In the genomic region with DNA sequence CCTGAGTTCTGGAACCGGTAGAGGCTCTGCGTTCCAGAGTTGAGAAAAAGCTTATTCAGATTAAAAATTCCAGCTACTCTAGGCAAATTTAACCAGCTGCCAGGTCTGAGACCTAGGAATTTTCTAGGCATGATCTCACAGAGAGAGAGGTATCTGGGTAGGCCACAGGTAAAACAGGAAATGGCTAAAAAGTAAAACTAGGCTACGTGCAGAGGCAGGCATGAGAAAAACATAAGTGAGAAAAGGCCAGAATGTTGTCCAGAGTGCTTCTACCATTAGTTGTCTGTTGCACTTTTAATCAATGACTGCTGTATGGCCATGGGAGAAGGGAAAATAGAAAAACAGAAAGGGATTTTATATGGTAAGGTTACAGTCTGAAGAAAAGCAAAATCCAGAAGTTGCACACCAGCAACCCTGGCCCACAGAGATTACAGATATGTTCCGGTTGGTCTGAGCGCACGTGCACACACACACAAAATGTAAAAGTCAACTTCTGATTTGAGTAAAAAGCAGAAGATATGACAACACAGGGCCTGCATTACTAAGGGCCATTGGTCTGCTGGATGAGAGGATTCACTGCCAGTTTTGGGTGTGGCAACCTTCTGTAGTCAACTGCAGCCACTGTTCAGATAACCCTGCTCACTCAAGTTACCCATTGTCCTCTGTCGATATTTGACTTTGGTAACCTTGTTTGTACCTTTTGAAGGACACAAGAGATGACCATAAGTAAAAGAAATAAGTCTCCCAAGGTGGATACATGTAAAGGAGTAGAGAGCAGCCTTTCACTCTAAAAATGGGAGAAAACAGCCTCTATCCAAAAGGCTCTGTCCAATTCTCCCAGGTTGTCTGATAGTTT, we compare ENCODE assay signal across 15 cellular contexts.
A peak's percentile ranks its signal among the peaks of the same experiment; 100 is the strongest.
DNase-seq lines count a peak whose midpoint lies in the region; ATAC-seq and TF ChIP-seq lines count a peak whose summit lies in the region.
"Had no signal": no experiment of that assay in that cellular context is flagged by ENCODE, and none has a peak within 500 bp of the region (broad histone marks: within the 10 kb centered on the region; RNA-seq: fewer than 3 reads in every experiment).

No MANE protein-coding gene starts in this region.

- WGBS in adrenal gland, 4 donors, result 77 to 86% (median 84%) methylated on average over 7 of the region's 7 CpGs

- TF ChIP-seq CTCF in OCI-LY3 (IDR thresholded peaks at IDR 0.05; ENCODE audit: low read depth, low read length), result no peak
- no peak for TF ChIP-seq CTCF in adrenal gland (IDR thresholded peaks at IDR 0.05)

- H3K27ac ChIP-seq in OCI-LY3 (ENCODE audit: low read length) (peak overlapping the region; percentile 94), adrenal gland (no peak overlapping the region)
- H3K27ac ChIP-seq: suprapubic skin, WERI-Rb-1 had no signal

- peak overlapping the region; percentile 89 for H3K4me2 ChIP-seq in OCI-LY3 (ENCODE audit: low read length)

- H3K9me3 ChIP-seq in OCI-LY3 (ENCODE audit: insufficient read depth, low read length), result no peaks in the 10 kb centered on the region
- H3K9me3 ChIP-seq in adrenal gland (replicated peaks in 1 of 3), result no peaks in the 10 kb centered on the region
- H3K9me3 ChIP-seq: BE2C, MG63, suprapubic skin had no signal

- intact Hi-C loops in adrenal gland (cut with DNase I), result no loop called here

- H4K20me1 ChIP-seq in OCI-LY3 (ENCODE audit: insufficient read depth, low read length), result no peaks in the 10 kb centered on the region

- peaks cover 49% of the 10 kb centered on the region for H3K4me1 ChIP-seq in OCI-LY3 (ENCODE audit: low read length)
- H3K4me1 ChIP-seq in adrenal gland (replicated peaks in 1 of 2), result no peaks in the 10 kb centered on the region
- H3K4me1 ChIP-seq: BE2C, suprapubic skin had no signal

- no peaks in the 10 kb centered on the region for H3K36me3 ChIP-seq in OCI-LY3 (replicated peaks; ENCODE audit: low read depth, low read length)
- H3K36me3 ChIP-seq in adrenal gland (replicated peaks in 1 of 2), result no peaks in the 10 kb centered on the region
- H3K36me3 ChIP-seq: BE2C, MG63, suprapubic skin, WERI-Rb-1 had no signal

- TF ChIP-seq POLR2A in adrenal gland (IDR thresholded peaks at IDR 0.05), result no peak

- peak overlapping the region; percentile 58 for H3K9ac ChIP-seq in OCI-LY3 (ENCODE audit: low read length)

- no peak overlapping the region; the same call in 1 of the 2 replicates for H2AFZ ChIP-seq in OCI-LY3 (ENCODE audit: low read depth, low read length)

- H3K4me3 ChIP-seq in OCI-LY3 (ENCODE audit: low read length) (peak overlapping the region; percentile 55), adrenal gland (no peak overlapping the region)
- H3K4me3 ChIP-seq: MG63, suprapubic skin had no signal

- DNase-seq in adrenal gland, result no peak
- DNase-seq in glomerular visceral epithelial cell (ENCODE audit: extremely low spot score), result no peak
- no peak for DNase-seq in NCI-H510A treated with DMSO at 0.1 percent for 48 hours (lab: John Stamatoyannopoulos, UW)
- no peak for DNase-seq in globus pallidus (ENCODE audit: low spot score)
- DNase-seq: activated T-cell treated with anti-CD3 and anti-CD28 coated beads, Interleukin-2, amount 50 U/mL, for 4 hours; BE2C; MG63; NCI-H446 treated with DMSO at 0.1 percent for 48 hours; WERI-Rb-1 had no signal

- H3K27me3 ChIP-seq in OCI-LY3 (ENCODE audit: low read depth, low read length) (no peaks in the 10 kb centered on the region), adrenal gland (no peaks in the 10 kb centered on the region)
- H3K27me3 ChIP-seq: BE2C, MG63, suprapubic skin had no signal

- ATAC-seq in GM18858 (IDR thresholded peaks at IDR 0.05; ENCODE audit: unreplicated experiment) (peak; percentile 56), GM21528 (IDR thresholded peaks at IDR 0.05; ENCODE audit: low FRiP score, unreplicated experiment) (peak; percentile 76), HG03045 (IDR thresholded peaks at IDR 0.05; ENCODE audit: unreplicated experiment) (peak; percentile 63)
- ATAC-seq: activated T-cell treated with anti-CD3 and anti-CD28 coated beads, Interleukin-2, amount 50 U/mL, for 4 hours; Right ventricle myocardium inferior had no signal

- H3K79me2 ChIP-seq in OCI-LY3 (ENCODE audit: low read length), result no peaks in the 10 kb centered on the region
